Comparison of ENCODE assay signal across 22 cellular contexts in genomic region chr10:110608087-110608486, GRCh38. TPM values are rescaled to one million over a fixed set of nuclear protein-coding genes. Genes with fewer than 3 reads are reported as not detected.
A peak's percentile ranks its signal among the peaks of the same experiment; 100 is the strongest.
DNase-seq lines count a peak whose midpoint lies in the region; ATAC-seq, FAIRE-seq and TF ChIP-seq lines count a peak whose summit lies in the region.
"Had no signal": no experiment of that assay in that cellular context is flagged by ENCODE, and none has a peak within 500 bp of the region (broad histone marks: within the 10 kb centered on the region; RNA-seq: fewer than 3 reads in every experiment).

No MANE protein-coding gene starts in this region.

- H3K23me2 ChIP-seq in H1 (ENCODE audit: low read depth, low read length), result no peaks in the 10 kb centered on the region

- no peak overlapping the region for H2BK120ac ChIP-seq in H1 (replicated peaks; ENCODE audit: low read depth, low read length)

- H3K14ac ChIP-seq in H1 (ENCODE audit: insufficient read length), result no peak overlapping the region

- ATAC-seq in HepG2 (no peak), right lobe of liver (no peak)

- no peak overlapping the region for H2BK5ac ChIP-seq in H1 (ENCODE audit: low read depth, low read length)

- CTCF ChIA-PET in HepG2 (lab: Yijun Ruan, JAX; ENCODE audit: low intra/inter-chr PET ratio, low total read pairs) (no interaction called here), H1 (lab: Charles Lee; ENCODE audit: partially characterized antibody) (interaction anchor here (0.6 to 3.1 kb wide), 24 partner anchors 7 to 1280 kb away, joined by 3 to 36 read pairs (median 4); no protein-coding TSS in a partner anchor)

- no peak for FAIRE-seq in HepG2 (lab: Jason Lieb, UNC)
- FAIRE-seq in H1 (lab: Jason Lieb, UNC), result no peak
- FAIRE-seq: GM12891, GM19239 had no signal

- H3K4me3 ChIP-seq in HepG2 (replicated peaks in 1 of 3; ENCODE audit: insufficient read depth in 1 of 3, low read depth in 2 of 3, low read length in 3 of 3) (no peak overlapping the region), right lobe of liver (no peak overlapping the region), OCI-LY1 (ENCODE audit: low read depth, low read length, poor library complexity, severe bottlenecking) (no peak overlapping the region), H1 (ENCODE audit: extremely low read depth in 1 of 4, insufficient read depth in 2 of 4, low read depth in 3 of 4, low read length in 4 of 4) (no peak overlapping the region), tibial nerve (no peak overlapping the region)
- H3K4me3 ChIP-seq: BLaER1 had no signal

- no peak for TF ChIP-seq RAD21 in HepG2 (CRISPR knock-in tag; IDR thresholded peaks at IDR 0.05)
- no peak for TF ChIP-seq RAD21 in H1 (IDR thresholded peaks at IDR 0.05 in 1 of 2, conservative IDR thresholded peaks at IDR 0.05 in 1 of 2; ENCODE audit: low read depth in 2 of 2, low read length in 2 of 2)

- no peak overlapping the region for H2BK15ac ChIP-seq in H1 (ENCODE audit: low read length)

- H3K27ac ChIP-seq in HepG2 (ENCODE audit: extremely low read length, insufficient read depth, low read length), result no peak overlapping the region
- no peak overlapping the region for H3K27ac ChIP-seq in right lobe of liver
- H3K27ac ChIP-seq in OCI-LY1 (ENCODE audit: low read depth, low read length, poor library complexity, severe bottlenecking), result no peak overlapping the region
- H3K27ac ChIP-seq in H1 (ENCODE audit: low read depth, low read length), result no peak overlapping the region
- H3K27ac ChIP-seq in tibial nerve, result no peak overlapping the region
- H3K27ac ChIP-seq: 22Rv1, BLaER1 had no signal

- no peaks in the 10 kb centered on the region for H4K20me1 ChIP-seq in HepG2 (ENCODE audit: insufficient read depth, low read length)
- H4K20me1 ChIP-seq in OCI-LY1 (ENCODE audit: insufficient read depth, low read length), result no peaks in the 10 kb centered on the region
- no peaks in the 10 kb centered on the region for H4K20me1 ChIP-seq in H1 (replicated peaks in 1 of 2; ENCODE audit: control insufficient read depth in 1 of 2, insufficient read depth in 2 of 2, low read length in 2 of 2)
- H4K20me1 ChIP-seq: BLaER1 had no signal

- TF ChIP-seq CTCF in HepG2 (CRISPR knock-in tag; IDR thresholded peaks at IDR 0.05), result no peak
- TF ChIP-seq CTCF in right lobe of liver (IDR thresholded peaks at IDR 0.05), result no peak
- TF ChIP-seq CTCF in OCI-LY1 (IDR thresholded peaks at IDR 0.05; ENCODE audit: low read length), result no peak
- no peak for TF ChIP-seq CTCF in H1 (IDR thresholded peaks at IDR 0.05; ENCODE audit: control extremely low read depth in 1 of 3, insufficient read depth in 1 of 3, low read depth in 1 of 3, low read length in 3 of 3)
- TF ChIP-seq CTCF in tibial nerve (IDR thresholded peaks at IDR 0.05), result no peak

- H2BK12ac ChIP-seq in H1 (ENCODE audit: low read depth, low read length), result no peak overlapping the region

- no peak overlapping the region for H3K56ac ChIP-seq in H1 (replicated peaks; ENCODE audit: insufficient read length, low read depth, low read length)

- peaks cover 9% of the 10 kb centered on the region; the same call in 1 of the 2 replicates for H3F3A ChIP-seq in OCI-LY1 (ENCODE audit: insufficient read depth, low read length)

- H3K27me3 ChIP-seq in HepG2 (ENCODE audit: control insufficient read depth in 1 of 2, insufficient read depth in 2 of 2, low read length in 2 of 2) (no peaks in the 10 kb centered on the region; a peak in 1 of 5 replicates), right lobe of liver (no peaks in the 10 kb centered on the region), OCI-LY1 (ENCODE audit: insufficient read depth, low read length) (no peaks in the 10 kb centered on the region), H1 (replicated peaks in 1 of 4; ENCODE audit: control insufficient read depth in 3 of 4, extremely low read depth in 1 of 4, insufficient read depth in 3 of 4, low read length in 3 of 4) (no peaks in the 10 kb centered on the region), tibial nerve (no peaks in the 10 kb centered on the region)
- H3K27me3 ChIP-seq: BE2C, BLaER1 had no signal

- no peaks in the 10 kb centered on the region for H3K9me3 ChIP-seq in HepG2 (ENCODE audit: low read length)
- no peaks in the 10 kb centered on the region for H3K9me3 ChIP-seq in right lobe of liver
- no peaks in the 10 kb centered on the region for H3K9me3 ChIP-seq in OCI-LY1 (ENCODE audit: low read length)
- no peaks in the 10 kb centered on the region for H3K9me3 ChIP-seq in H1 (ENCODE audit: insufficient read depth in 2 of 2, low read depth in 1 of 2, low read length in 1 of 2)
- no peaks in the 10 kb centered on the region for H3K9me3 ChIP-seq in tibial nerve
- H3K9me3 ChIP-seq: BE2C, BLaER1 had no signal

- H3K36me3 ChIP-seq in HepG2 (replicated peaks in 1 of 2; ENCODE audit: control insufficient read depth in 1 of 2, insufficient read depth in 2 of 2, low read length in 2 of 2) (peaks cover 0 to 10% of the 10 kb centered on the region in 2 experiments; a peak in 2 of 5 replicates), right lobe of liver (peaks cover 0 to 29% (median 13%) of the 10 kb centered on the region in 4 donors), OCI-LY1 (ENCODE audit: insufficient read depth, low read length) (peaks cover 84% of the 10 kb centered on the region), H1 (ENCODE audit: control insufficient read depth in 2 of 4, insufficient read depth in 4 of 4, low read length in 3 of 4) (peaks cover 2 to 32% (median 16%) of the 10 kb centered on the region in 4 experiments; a peak in 6 of 8 replicates), tibial nerve (peaks cover 0 to 37% (median 3%) of the 10 kb centered on the region in 3 donors)

- no peak overlapping the region for H4K5ac ChIP-seq in H1 (ENCODE audit: insufficient read length, low read depth, low read length)

- no TSS peak for BruUV-seq in HepG2 (replicated peaks; lab: Mats Ljungman, UMichigan)

- no peak overlapping the region for H4K91ac ChIP-seq in H1 (replicated peaks; ENCODE audit: insufficient read length, low read length)

- H3K4me1 ChIP-seq in HepG2 (ENCODE audit: insufficient read depth, low read length) (no peaks in the 10 kb centered on the region), right lobe of liver (no peaks in the 10 kb centered on the region), OCI-LY1 (ENCODE audit: insufficient read depth, low read length, severe bottlenecking) (peaks cover 54% of the 10 kb centered on the region), H1 (replicated peaks in 1 of 4; ENCODE audit: control insufficient read depth in 3 of 4, insufficient read depth in 4 of 4, low read length in 3 of 4) (peaks cover 5 to 9% (median 8%) of the 10 kb centered on the region in 4 experiments), tibial nerve (no peaks in the 10 kb centered on the region)
- H3K4me1 ChIP-seq: BLaER1 had no signal

- H3K4ac ChIP-seq in H1 (replicated peaks; ENCODE audit: insufficient read length, low read depth, low read length), result no peak overlapping the region

- DNase-seq in HepG2 (ENCODE audit: low spot score), result no peak
- DNase-seq in right lobe of liver, result no peak
- no peak for DNase-seq in H1 (ENCODE audit: low read depth in 1 of 2, low spot score in 2 of 2)
- no peak for DNase-seq in nucleus accumbens (lab: John Stamatoyannopoulos, UW)
- no peak for DNase-seq in activated CD4-positive, CD25-positive, alpha-beta regulatory T cell (lab: John Stamatoyannopoulos, UW)
- no peak for DNase-seq in tibial nerve (ENCODE audit: low spot score in 2 of 2)
- DNase-seq: ACHN; BE2C; C1 segment of cervical spinal cord; CD4-positive, alpha-beta memory T cell; CD4-positive, CD25-positive, alpha-beta regulatory T cell; CD8-positive, alpha-beta memory T cell; DMS 273 treated with DMSO at 0.1 percent for 48 hours; DMS153; DMS79 treated with DMSO at 0.1 percent for 48 hours; GF-D8 had no signal

- no peaks in the 10 kb centered on the region for H3K9me2 ChIP-seq in OCI-LY1 (ENCODE audit: low read depth, low read length)

- H3K4me2 ChIP-seq in HepG2 (ENCODE audit: low read depth, low read length) (no peak overlapping the region), OCI-LY1 (ENCODE audit: low read length) (peak overlapping the region; percentile 26; the same call in 1 of the 2 replicates), H1 (ENCODE audit: insufficient read depth in 1 of 2, low read depth in 2 of 2, low read length in 2 of 2) (no peak overlapping the region)
- H3K4me2 ChIP-seq: BLaER1 had no signal

- H3K9ac ChIP-seq in HepG2 (ENCODE audit: insufficient read depth, low read depth, low read length), result no peak overlapping the region
- no peak overlapping the region for H3K9ac ChIP-seq in OCI-LY1 (ENCODE audit: low read length)
- H3K9ac ChIP-seq in H1 (replicated peaks in 1 of 4; ENCODE audit: extremely low read depth in 1 of 4, low read depth in 3 of 4, low read length in 3 of 4), result no peak overlapping the region
- H3K9ac ChIP-seq: BLaER1 had no signal

- no peak overlapping the region for H2AK5ac ChIP-seq in H1 (ENCODE audit: low read depth, low read length)

- WGBS in HepG2 (ENCODE audit: low lambda C conversion rate), result 81% methylated on average over 6 of the region's 6 CpGs
- WGBS in right lobe of liver (ENCODE audit: insufficient coverage, low coverage, low lambda C conversion rate, missing lambda C conversion rate), result 64% methylated on average over 5 of the region's 6 CpGs
- 73% methylated on average over 6 of the region's 6 CpGs; no CpG with 5 or more reads in 1 of the 2 experiments for WGBS in H1 (ENCODE audit: extremely low coverage in 1 of 2, insufficient coverage in 1 of 2, insufficient read length in 1 of 2, insufficient replicate concordance in 2 of 2, low coverage in 1 of 2, low lambda C conversion rate in 2 of 2, missing lambda C conversion rate in 1 of 2), 2 experiments
- WGBS in tibial nerve, 2 donors, result 77 to 78% methylated on average over 6 of the region's 6 CpGs

- POLR2A ChIA-PET in HepG2 (lab: Yijun Ruan, JAX) (no interaction called here), H1 (lab: Charles Lee; ENCODE audit: partially characterized antibody) (interaction anchor here (0.7 to 1.7 kb wide), 7 partner anchors 12 to 1540 kb away, joined by 3 to 6 read pairs (median 3); no protein-coding TSS in a partner anchor)

- no peak overlapping the region for H2BK20ac ChIP-seq in H1 (ENCODE audit: low read length)

- H3K79me2 ChIP-seq in HepG2 (ENCODE audit: insufficient read depth, low read length), result no peaks in the 10 kb centered on the region
- peaks cover 66% of the 10 kb centered on the region for H3K79me2 ChIP-seq in OCI-LY1 (ENCODE audit: insufficient read depth, low read length)
- no peaks in the 10 kb centered on the region for H3K79me2 ChIP-seq in H1 (ENCODE audit: control insufficient read depth in 1 of 2, insufficient read depth in 2 of 2, low read length in 2 of 2)

- no peak for TF ChIP-seq EP300 in HepG2 (IDR thresholded peaks at IDR 0.05; ENCODE audit: low read depth in 2 of 2, low read length in 2 of 2)
- TF ChIP-seq EP300 in HepG2 (CRISPR knock-in tag; IDR thresholded peaks at IDR 0.05; ENCODE audit: borderline replicate concordance), result no peak
- no peak for TF ChIP-seq EP300 in H1 (IDR thresholded peaks at IDR 0.05; ENCODE audit: borderline replicate concordance in 1 of 2, low read depth in 2 of 2, low read length in 2 of 2)
- no peak for TF ChIP-seq EP300 in tibial nerve (IDR thresholded peaks at IDR 0.05)

- H3K18ac ChIP-seq in H1 (ENCODE audit: extremely low read depth, low read length), result no peak overlapping the region

- no peak overlapping the region for H3K23ac ChIP-seq in H1 (ENCODE audit: insufficient read length)

- no peaks in the 10 kb centered on the region for H3K79me1 ChIP-seq in H1 (ENCODE audit: low read depth, low read length)

- in situ Hi-C loops in HepG2 (cut with HindIII; ENCODE audit: extremely low pct_ligation_motif_present, low pct_unique_long_range_greater_than_20kb), result loop anchor here (25.0 kb wide), 1 partner anchor 279 kb away; no protein-coding TSS in a partner anchor

- H4K8ac ChIP-seq in H1 (ENCODE audit: extremely low read depth, insufficient read depth, low read length), result no peak overlapping the region; the same call in 1 of the 2 replicates

- intact Hi-C loops in HepG2 (cut with micrococcal nuclease; ENCODE audit: unreplicated experiment) (no loop called here), right lobe of liver (cut with DNase I) (no loop called here)

- no peak overlapping the region for H2AFZ ChIP-seq in HepG2 (ENCODE audit: low read length)
- H2AFZ ChIP-seq in OCI-LY1 (ENCODE audit: low read length), result no peak overlapping the region
- H2AFZ ChIP-seq in H1 (ENCODE audit: low read length), result no peak overlapping the region

- TF ChIP-seq POLR2A in HepG2 (IDR thresholded peaks at IDR 0.05; ENCODE audit: insufficient read depth in 1 of 2, low read depth in 2 of 2, low read length in 2 of 2), result no peak
- TF ChIP-seq POLR2A in right lobe of liver (IDR thresholded peaks at IDR 0.05), result no peak
- TF ChIP-seq POLR2A in H1 (IDR thresholded peaks at IDR 0.05; ENCODE audit: control extremely low read depth in 1 of 2, low read depth in 2 of 2, low read length in 2 of 2), result no peak
- TF ChIP-seq POLR2A in tibial nerve (IDR thresholded peaks at IDR 0.05), result no peak

RNA-seq across cellular contexts. Expression of gene RBM20, which starts 36.0 kb away (rescaled TPM):
- total RNA-seq in HepG2 (2016; rRNA removed; fragmentation: Illumina TruSeq; extraction: Trizol), result 0.02 TPM in 1 of 2 replicates, not detected in the other
- total RNA-seq in HepG2 (2016; cell fraction: cytosol; rRNA removed; fragmentation: Illumina TruSeq; extraction: Trizol; ENCODE audit: low read depth), result not detected in 2 replicates
- total RNA-seq in HepG2 (2016; cell fraction: insoluble cytoplasmic fraction; rRNA removed; fragmentation: Illumina TruSeq; extraction: Trizol), result 0.03 and 0.06 TPM in 2 replicates
- total RNA-seq in HepG2 (2016; cell fraction: membrane; rRNA removed; fragmentation: Illumina TruSeq; extraction: Trizol), result not detected in 2 replicates
- 0.13 TPM in 1 of 2 replicates, not detected in the other for total RNA-seq in HepG2 (2016; cell fraction: nucleus; rRNA removed; fragmentation: Illumina TruSeq; extraction: Trizol)
- polyA plus RNA-seq in HepG2 (2011; rRNA removed), result 0.16 and 0.22 TPM in 2 replicates
- polyA plus RNA-seq in HepG2 (2011; cell fraction: cytosol; rRNA removed), result 0.04 TPM in 2 replicates
- 0.32 and 0.40 TPM in 2 replicates for polyA plus RNA-seq in HepG2 (2011; cell fraction: nucleus; rRNA removed)
- 0.09 TPM in 2 replicates for polyA plus RNA-seq in HepG2 (2012)
- not detected in 2 replicates for polyA plus RNA-seq in HepG2 (2016; cell fraction: cytosol; fragmentation: Illumina TruSeq; extraction: Trizol; ENCODE audit: low read depth)
- polyA plus RNA-seq in HepG2 (2016; cell fraction: insoluble cytoplasmic fraction; fragmentation: Illumina TruSeq; extraction: Trizol; ENCODE audit: low read depth), result not detected in 2 replicates
- 0.02 and 0.16 TPM in 2 replicates for polyA plus RNA-seq in HepG2 (2016; cell fraction: membrane; fragmentation: Illumina TruSeq; extraction: Trizol; ENCODE audit: low read depth)
- polyA plus RNA-seq in HepG2 (2016; cell fraction: nucleus; fragmentation: Illumina TruSeq; extraction: Trizol; ENCODE audit: insufficient read depth, low read depth), result 0.17 and 0.34 TPM in 2 replicates
- not detected in 2 replicates for polyA minus RNA-seq in HepG2 (2011; rRNA and poly(A)+ RNA removed; ENCODE audit: low replicate concordance)
- not detected in 2 replicates for polyA minus RNA-seq in HepG2 (2011; cell fraction: cytosol; rRNA and poly(A)+ RNA removed)
- polyA minus RNA-seq in HepG2 (2011; cell fraction: nucleus; rRNA and poly(A)+ RNA removed), result 0.12 and 0.13 TPM in 2 replicates
- under 1 TPM; 0.04 to 0.29 (median 0.06) TPM for total RNA-seq in right lobe of liver
- 0.29 and 0.63 TPM in 2 replicates for total RNA-seq in H1 (2021; fragmentation: NEBNext Ultra II Directional; extraction: Animal tissue kit (Norgen Biotek cat#: 25700))
- polyA plus RNA-seq in H1 (2011; rRNA removed), result 0.05 and 0.22 TPM in 2 replicates
- polyA plus RNA-seq in H1 (2011; cell fraction: cytosol; rRNA removed), result 0.10 TPM
- polyA plus RNA-seq in H1 (2011; cell fraction: nucleus; rRNA removed), result 0.39 TPM
- 0.08 to 0.20 TPM (median 0.13 TPM) in 4 replicates for polyA plus RNA-seq in H1 (2012, experiment 1 of 2)
- polyA plus RNA-seq in H1 (2012, experiment 2 of 2), result 0.04 TPM
- 0.30 TPM for polyA plus RNA-seq in H1 (2013, experiment 1 of 2)
- polyA plus RNA-seq in H1 (2013, experiment 2 of 2), result 0.29 TPM
- polyA minus RNA-seq in H1 (2011; rRNA and poly(A)+ RNA removed), result 0.19 and 0.20 TPM in 2 replicates
- 0.73 TPM for polyA minus RNA-seq in H1 (2011; cell fraction: cytosol; rRNA and poly(A)+ RNA removed)
- 1.1 TPM for polyA minus RNA-seq in H1 (2011; cell fraction: nucleus; rRNA and poly(A)+ RNA removed)
- 1 to 10 TPM; 1.3 to 8.7 (median 2.7) TPM for total RNA-seq in tibial nerve
- total RNA-seq: CD4-positive, alpha-beta memory T cell had no signal
- polyA plus RNA-seq: CD14-positive monocyte; CD8-positive, alpha-beta memory T cell had no signal

RNA-seq across cellular contexts. Expression of gene SMC3, which starts 40.6 kb away (rescaled TPM):
- total RNA-seq in HepG2 (2016; rRNA removed; fragmentation: Illumina TruSeq; extraction: Trizol) (48.0 and 85.7 TPM in 2 replicates), right lobe of liver (10 to 100 TPM in 5 of 6 experiments, 1 to 10 TPM in 1; 9.9 to 14.0 (median 11.9) TPM), tibial nerve (10 to 100 TPM; 31.0 to 41.4 (median 33.4) TPM)
- 3.2 and 3.5 TPM in 2 replicates for total RNA-seq in HepG2 (2016; cell fraction: cytosol; rRNA removed; fragmentation: Illumina TruSeq; extraction: Trizol; ENCODE audit: low read depth)
- total RNA-seq in HepG2 (2016; cell fraction: insoluble cytoplasmic fraction; rRNA removed; fragmentation: Illumina TruSeq; extraction: Trizol), result 46.4 and 83.6 TPM in 2 replicates
- total RNA-seq in HepG2 (2016; cell fraction: membrane; rRNA removed; fragmentation: Illumina TruSeq; extraction: Trizol), result 7.5 and 8.5 TPM in 2 replicates
- 37.1 and 40.3 TPM in 2 replicates for total RNA-seq in HepG2 (2016; cell fraction: nucleus; rRNA removed; fragmentation: Illumina TruSeq; extraction: Trizol)
- polyA plus RNA-seq in HepG2 (2011; rRNA removed) (7.6 and 11.7 TPM in 2 replicates), H1 (2011; rRNA removed) (7.8 and 12.7 TPM in 2 replicates)
- 4.1 and 6.7 TPM in 2 replicates for polyA plus RNA-seq in HepG2 (2011; cell fraction: cytosol; rRNA removed)
- 5.1 and 6.5 TPM in 2 replicates for polyA plus RNA-seq in HepG2 (2011; cell fraction: nucleus; rRNA removed)
- polyA plus RNA-seq in HepG2 (2012), result 27.9 and 52.1 TPM in 2 replicates
- 0.59 and 0.88 TPM in 2 replicates for polyA plus RNA-seq in HepG2 (2016; cell fraction: cytosol; fragmentation: Illumina TruSeq; extraction: Trizol; ENCODE audit: low read depth)
- polyA plus RNA-seq in HepG2 (2016; cell fraction: insoluble cytoplasmic fraction; fragmentation: Illumina TruSeq; extraction: Trizol; ENCODE audit: low read depth), result 68.8 and 70.8 TPM in 2 replicates
- 1.4 and 1.9 TPM in 2 replicates for polyA plus RNA-seq in HepG2 (2016; cell fraction: membrane; fragmentation: Illumina TruSeq; extraction: Trizol; ENCODE audit: low read depth)
- polyA plus RNA-seq in HepG2 (2016; cell fraction: nucleus; fragmentation: Illumina TruSeq; extraction: Trizol; ENCODE audit: insufficient read depth, low read depth), result 43.2 and 43.3 TPM in 2 replicates
- 4.0 and 7.2 TPM in 2 replicates for polyA minus RNA-seq in HepG2 (2011; rRNA and poly(A)+ RNA removed; ENCODE audit: low replicate concordance)
- 14.2 and 14.6 TPM in 2 replicates for polyA minus RNA-seq in HepG2 (2011; cell fraction: cytosol; rRNA and poly(A)+ RNA removed)
- 16.0 and 18.0 TPM in 2 replicates for polyA minus RNA-seq in HepG2 (2011; cell fraction: nucleus; rRNA and poly(A)+ RNA removed)
- 89.8 and 93.4 TPM in 2 replicates for total RNA-seq in H1 (2021; fragmentation: NEBNext Ultra II Directional; extraction: Animal tissue kit (Norgen Biotek cat#: 25700))
- polyA plus RNA-seq in H1 (2011; cell fraction: cytosol; rRNA removed), result 29.8 TPM
- polyA plus RNA-seq in H1 (2011; cell fraction: nucleus; rRNA removed), result 5.9 TPM
- 44.2 to 101 TPM (median 59.5 TPM) in 4 replicates for polyA plus RNA-seq in H1 (2012, experiment 1 of 2)
- 4.2 TPM for polyA plus RNA-seq in H1 (2012, experiment 2 of 2)
- 65.2 TPM for polyA plus RNA-seq in H1 (2013, experiment 1 of 2)
- polyA plus RNA-seq in H1 (2013, experiment 2 of 2), result 67.9 TPM
- polyA minus RNA-seq in H1 (2011; rRNA and poly(A)+ RNA removed), result 14.4 and 18.6 TPM in 2 replicates
- 23.2 TPM for polyA minus RNA-seq in H1 (2011; cell fraction: cytosol; rRNA and poly(A)+ RNA removed)
- 21.7 TPM for polyA minus RNA-seq in H1 (2011; cell fraction: nucleus; rRNA and poly(A)+ RNA removed)

Comparison
In these comparisons a context has a peak if more than half of its experiments do, and no peak if none do; other contexts are left out.
1. Of the 41 proteins assayed by ChIP-seq in both HepG2 and H1: peak only in HepG2: none; only in H1: none; in both: MAFK; in neither: 40.